Comparison of ENCODE assay signal across 10 cellular contexts in the genomic region with DNA sequence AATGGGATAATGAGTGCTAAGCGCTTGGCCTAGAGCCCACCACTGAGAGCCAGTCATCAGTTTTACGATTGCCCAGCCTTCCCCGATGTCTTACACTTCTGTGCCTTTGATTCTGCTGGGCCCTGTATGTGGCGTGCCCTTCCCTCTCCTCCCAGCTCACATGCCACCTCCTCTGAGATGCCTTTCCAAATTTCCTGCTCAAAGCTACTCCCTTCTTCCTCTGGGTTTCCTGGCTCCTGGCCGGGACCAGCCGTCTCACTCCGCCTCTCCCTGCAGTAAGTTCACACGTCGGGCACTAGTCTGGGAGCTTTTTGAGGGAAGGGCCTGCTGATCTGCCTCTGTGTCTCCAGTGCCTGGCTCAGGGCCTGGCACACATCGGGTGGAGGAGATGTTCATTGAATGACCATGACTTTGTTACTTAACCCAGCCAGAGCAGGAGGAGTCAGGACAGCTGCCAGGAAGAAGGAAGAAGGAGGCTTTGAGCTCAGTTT.
DNase-seq lines count a peak whose midpoint lies in the region; ATAC-seq and TF ChIP-seq lines count a peak whose summit lies in the region.
"Had no signal": no experiment of that assay in that cellular context is flagged by ENCODE, and none has a peak within 500 bp of the region (broad histone marks: within the 10 kb centered on the region; RNA-seq: fewer than 3 reads in every experiment).

No MANE protein-coding gene starts in this region.

- TF ChIP-seq CTCF in AG09309 (IDR thresholded peaks at IDR 0.05; ENCODE audit: control insufficient read depth, insufficient read depth, low read depth, low read length, missing control alignments) (no peak), fibroblast of villous mesenchyme (IDR thresholded peaks at IDR 0.05; ENCODE audit: insufficient read depth, low read depth, low read length) (no peak)

- DNase-seq in AG09309 (ENCODE audit: low read depth) = peak; percentile 32
- DNase-seq in NCI-H69 (lab: John Stamatoyannopoulos, UW) = peak; percentile 49
- DNase-seq in fibroblast of villous mesenchyme (ENCODE audit: low read depth) = peak; percentile 38
- DNase-seq in occipital lobe (lab: John Stamatoyannopoulos, UW) = peak; percentile 26
- no peak for DNase-seq in stimulated activated CD4-positive, alpha-beta T cell treated with anti-CD3 and anti-CD28 coated beads, Interleukin-15, amount 100 ng/mL, for 24 hours
- no peak for DNase-seq in cerebellar nuclear complex (lab: John Stamatoyannopoulos, UW)
- DNase-seq: Kasumi-1 had no signal

- ATAC-seq in HG03025 (IDR thresholded peaks at IDR 0.05; ENCODE audit: low FRiP score, unreplicated experiment) (no peak), GM21619 (IDR thresholded peaks at IDR 0.05; ENCODE audit: unreplicated experiment) (no peak)

- no peak overlapping the region for H3K4me3 ChIP-seq in AG09309 (ENCODE audit: control insufficient read depth, low read depth, low read length)
- H3K4me3 ChIP-seq in fibroblast of villous mesenchyme (ENCODE audit: low read depth, low read length) = no peak overlapping the region
- H3K4me3 ChIP-seq: skin epidermis had no signal

Comparison
In these comparisons a context has a peak if more than half of its experiments do, and no peak if none do; other contexts are left out.
1. DNase-seq: peak in AG09309 (single experiment), NCI-H69 (single experiment), fibroblast of villous mesenchyme (single experiment) and occipital lobe (single experiment); none in stimulated activated CD4-positive, alpha-beta T cell treated with anti-CD3 and anti-CD28 coated beads, Interleukin-15, amount 100 ng/mL, for 24 hours (single experiment) and cerebellar nuclear complex (0 of 2).